ENCODE assay signal across 8 cellular contexts in genomic region chr2:172465417-172466334, GRCh38. TPM values are rescaled to one million over a fixed set of nuclear protein-coding genes. Genes with fewer than 3 reads are reported as not detected.
A peak's percentile ranks its signal among the peaks of the same experiment; 100 is the strongest.
DNase-seq lines count a peak whose midpoint lies in the region; ATAC-seq and TF ChIP-seq lines count a peak whose summit lies in the region.

No MANE protein-coding gene starts in this region.

- no peak overlapping the region for H2AFZ ChIP-seq in Loucy (ENCODE audit: low read length)

- H3K4me1 ChIP-seq in Loucy (ENCODE audit: insufficient read depth, low read length, poor library complexity, severe bottlenecking) (peaks cover 49% of the 10 kb centered on the region), thoracic aorta (ENCODE audit: control insufficient read depth in 1 of 2, low read depth in 2 of 2) (peaks cover 0 to 9% of the 10 kb centered on the region in 2 donors)

- H3K27me3 ChIP-seq in Loucy (ENCODE audit: insufficient read depth, low read length, poor library complexity, severe bottlenecking) (no peaks in the 10 kb centered on the region), thoracic aorta (replicated peaks; ENCODE audit: insufficient read depth) (no peaks in the 10 kb centered on the region)

- peaks cover 12% of the 10 kb centered on the region for H3F3A ChIP-seq in Loucy (ENCODE audit: low read depth)

- peaks cover 30% of the 10 kb centered on the region for H3K79me2 ChIP-seq in Loucy (ENCODE audit: insufficient read depth, low read length)

- ATAC-seq in omental fat pad (ENCODE audit: low FRiP score) (peak; percentile 84), thoracic aorta (ENCODE audit: insufficient number of reproducible peaks, low FRiP score, low read depth) (peak; percentile 66), HG03095 (IDR thresholded peaks at IDR 0.05; ENCODE audit: unreplicated experiment) (no peak)

- H3K36me3 ChIP-seq in Loucy (ENCODE audit: insufficient read depth, low read length) (peaks cover 28% of the 10 kb centered on the region; the same call in 1 of the 2 replicates), thoracic aorta (no peaks in the 10 kb centered on the region)

- H3K27ac ChIP-seq in thoracic aorta = no peak overlapping the region

- peak overlapping the region; percentile 83 for H3K4me2 ChIP-seq in Loucy (ENCODE audit: low read depth, low read length, poor library complexity, severe bottlenecking)

- DNase-seq in GM10266 (ENCODE audit: extremely low spot score) (peak; percentile 53), SHP77 treated with DMSO at 0.1 percent for 48 hours (lab: John Stamatoyannopoulos, UW) (peak; percentile 29), foreskin fibroblast (peak; percentile 76 to 92), omental fat pad (ENCODE audit: low spot score) (peak; percentile 44), thoracic aorta (ENCODE audit: low spot score) (no peak)
- DNase-seq in activated effector memory CD4-positive, alpha-beta T cell treated with Interleukin-2 at 50 U/mL for 16 hours = peak; percentile 43

- H3K9me2 ChIP-seq in Loucy (replicated peaks; ENCODE audit: low read depth, low read length) = no peaks in the 10 kb centered on the region

- no peak overlapping the region for H3K4me3 ChIP-seq in Loucy (ENCODE audit: low read length, poor library complexity, severe bottlenecking)
- peak overlapping the region; percentile 40 to 54 for H3K4me3 ChIP-seq in foreskin fibroblast (ENCODE audit: low read depth in 1 of 2, low read length in 2 of 2)
- peak overlapping the region; percentile 57 for H3K4me3 ChIP-seq in thoracic aorta

- H3K9me3 ChIP-seq in Loucy (ENCODE audit: insufficient read depth, low read depth, low read length) = no peaks in the 10 kb centered on the region
- H3K9me3 ChIP-seq in thoracic aorta = no peaks in the 10 kb centered on the region

- TF ChIP-seq CTCF in GM10266 (IDR thresholded peaks at IDR 0.05; ENCODE audit: control insufficient read depth, insufficient read depth, low read depth, missing control alignments) = peak; percentile 82
- TF ChIP-seq CTCF in Loucy (conservative IDR thresholded peaks at IDR 0.05; ENCODE audit: low read length) = peak; percentile 97
- peak; percentile 87 for TF ChIP-seq CTCF in foreskin fibroblast (IDR thresholded peaks at IDR 0.05; ENCODE audit: low read depth, low read length)
- peak in 2 of 3 donors; percentile 24 to 70 for TF ChIP-seq CTCF in omental fat pad (IDR thresholded peaks at IDR 0.05)
- peak; percentile 78 for TF ChIP-seq CTCF in thoracic aorta (IDR thresholded peaks at IDR 0.05)

- H3K9ac ChIP-seq in Loucy (ENCODE audit: low read depth, low read length, poor library complexity, severe bottlenecking) = peak overlapping the region; percentile 25

- no peaks in the 10 kb centered on the region for H4K20me1 ChIP-seq in Loucy (ENCODE audit: insufficient read depth, low read length, poor library complexity, severe bottlenecking)

RNA-seq across cellular contexts. Expression of gene ITGA6, which starts 38.3 kb away (rescaled TPM):
- total RNA-seq in omental fat pad (100 to 1,000 TPM in 1 of 4 donors, 10 to 100 TPM in 3; 42.3 to 254 (median 93.9) TPM), thoracic aorta (10 to 100 TPM; 20.2 to 27.3 TPM)

Comparison
In these comparisons a context has a peak if more than half of its experiments do, and no peak if none do; other contexts are left out.
1. CTCF ChIP-seq: peak in every context shown above with its lines; median percentile 97 in Loucy; 87 in foreskin fibroblast; 82 in GM10266; 78 in thoracic aorta; 47 in omental fat pad.